Comparison of ENCODE assay signal across 1 cellular context in genomic region chr15:67149859-67150824, GRCh38.
TF ChIP-seq lines count a peak whose summit lies in the region.

No MANE protein-coding gene starts in this region.

TF ChIP-seq in GM12878, 131 proteins besides CTCF, POLR2A, EP300 and RAD21 (continued from another document and continues in another):
- TF ChIP-seq ZBTB33 (IDR thresholded peaks at IDR 0.05): no peak
- TF ChIP-seq BMI1 (IDR thresholded peaks at IDR 0.05; ENCODE audit: borderline replicate concordance): no peak
- TF ChIP-seq SP1 (IDR thresholded peaks at IDR 0.05; ENCODE audit: low read depth, low read length): no peak
- TF ChIP-seq MEF2A (IDR thresholded peaks at IDR 0.05; ENCODE audit: insufficient read depth, low read depth, low read length): no peak
- TF ChIP-seq STAT1 (conservative IDR thresholded peaks at IDR 0.05): no peak
- no peak for TF ChIP-seq BCLAF1 (IDR thresholded peaks at IDR 0.05)
- no peak for TF ChIP-seq EGR1 (IDR thresholded peaks at IDR 0.05; ENCODE audit: borderline replicate concordance in 1 of 2, low read depth in 2 of 2, low read length in 2 of 2)
- TF ChIP-seq POLR2AphosphoS5 (IDR thresholded peaks at IDR 0.05; ENCODE audit: low read length): no peak
- no peak for TF ChIP-seq GABPA (IDR thresholded peaks at IDR 0.05; ENCODE audit: low read depth)
- no peak for TF ChIP-seq HDGF (IDR thresholded peaks at IDR 0.05)
- no peak for TF ChIP-seq ZNF217 (IDR thresholded peaks at IDR 0.05)
- no peak for TF ChIP-seq SUPT20H (IDR thresholded peaks at IDR 0.05; ENCODE audit: borderline replicate concordance, control insufficient read depth, low read depth, low read length)
- TF ChIP-seq KAT2A (conservative IDR thresholded peaks at IDR 0.05; ENCODE audit: control insufficient read depth, low read depth, low read length): no peak
- no peak for TF ChIP-seq ATF7 (IDR thresholded peaks at IDR 0.05; ENCODE audit: low read depth)
- no peak for TF ChIP-seq FOS (IDR thresholded peaks at IDR 0.05; ENCODE audit: borderline replicate concordance, extremely low read depth, insufficient read length)
- TF ChIP-seq HCFC1 (IDR thresholded peaks at IDR 0.05; ENCODE audit: low read length): no peak
- no peak for TF ChIP-seq HSF1 (IDR thresholded peaks at IDR 0.05; ENCODE audit: low read depth, low read length)
- TF ChIP-seq ATF3 (IDR thresholded peaks at IDR 0.05; ENCODE audit: borderline replicate concordance, extremely low read depth, low read depth, low read length): no peak
- TF ChIP-seq BACH1 (IDR thresholded peaks at IDR 0.05; ENCODE audit: borderline replicate concordance): no peak
- no peak for TF ChIP-seq ESRRA (IDR thresholded peaks at IDR 0.05; ENCODE audit: low read length)
- TF ChIP-seq REST (IDR thresholded peaks at IDR 0.05; ENCODE audit: low read depth, low read length): no peak
- TF ChIP-seq ZBTB4 (CRISPR knock-in tag; IDR thresholded peaks at IDR 0.05): no peak
- TF ChIP-seq FOXK2 (IDR thresholded peaks at IDR 0.05): no peak
- no peak for TF ChIP-seq SMAD1 (IDR thresholded peaks at IDR 0.05; ENCODE audit: low read depth, partially characterized antibody)
- peak; percentile 21 for TF ChIP-seq BCL3 (IDR thresholded peaks at IDR 0.05; ENCODE audit: borderline replicate concordance, insufficient read depth, low read depth, low read length, poor library complexity, severe bottlenecking)
- peak; percentile 42 to 43; a peak in 1 of 4 replicates for TF ChIP-seq BHLHE40 (IDR thresholded peaks at IDR 0.05; ENCODE audit: borderline replicate concordance in 1 of 2, low read depth in 2 of 2, low read length in 1 of 2)
- TF ChIP-seq IRF5 (IDR thresholded peaks at IDR 0.05; ENCODE audit: borderline replicate concordance): no peak
- TF ChIP-seq SREBF2 (IDR thresholded peaks at IDR 0.05; ENCODE audit: low read length): no peak
- peak; percentile 81 to 85 for TF ChIP-seq IKZF2 (IDR thresholded peaks at IDR 0.05)
- TF ChIP-seq SPI1 (IDR thresholded peaks at IDR 0.05; ENCODE audit: borderline replicate concordance, insufficient read depth, low read depth, low read length): 0 out of 2 replicates have a peak, but pooled peaks have one; percentile 3
- no peak for TF ChIP-seq NFXL1 (IDR thresholded peaks at IDR 0.05; ENCODE audit: borderline replicate concordance)
- no peak for TF ChIP-seq E2F8 (IDR thresholded peaks at IDR 0.05; ENCODE audit: low read depth, partially characterized antibody)
- TF ChIP-seq ASH2L (IDR thresholded peaks at IDR 0.05; ENCODE audit: borderline replicate concordance, low read depth): no peak
- no peak for TF ChIP-seq JUNB (IDR thresholded peaks at IDR 0.05)
- no peak for TF ChIP-seq SMC3 (IDR thresholded peaks at IDR 0.05; ENCODE audit: borderline replicate concordance, low read length)
- TF ChIP-seq SKIL (IDR thresholded peaks at IDR 0.05; ENCODE audit: low read depth, poor library complexity, severe bottlenecking): no peak
